1 cellular context compared by ENCODE assay signal in the genomic region with DNA sequence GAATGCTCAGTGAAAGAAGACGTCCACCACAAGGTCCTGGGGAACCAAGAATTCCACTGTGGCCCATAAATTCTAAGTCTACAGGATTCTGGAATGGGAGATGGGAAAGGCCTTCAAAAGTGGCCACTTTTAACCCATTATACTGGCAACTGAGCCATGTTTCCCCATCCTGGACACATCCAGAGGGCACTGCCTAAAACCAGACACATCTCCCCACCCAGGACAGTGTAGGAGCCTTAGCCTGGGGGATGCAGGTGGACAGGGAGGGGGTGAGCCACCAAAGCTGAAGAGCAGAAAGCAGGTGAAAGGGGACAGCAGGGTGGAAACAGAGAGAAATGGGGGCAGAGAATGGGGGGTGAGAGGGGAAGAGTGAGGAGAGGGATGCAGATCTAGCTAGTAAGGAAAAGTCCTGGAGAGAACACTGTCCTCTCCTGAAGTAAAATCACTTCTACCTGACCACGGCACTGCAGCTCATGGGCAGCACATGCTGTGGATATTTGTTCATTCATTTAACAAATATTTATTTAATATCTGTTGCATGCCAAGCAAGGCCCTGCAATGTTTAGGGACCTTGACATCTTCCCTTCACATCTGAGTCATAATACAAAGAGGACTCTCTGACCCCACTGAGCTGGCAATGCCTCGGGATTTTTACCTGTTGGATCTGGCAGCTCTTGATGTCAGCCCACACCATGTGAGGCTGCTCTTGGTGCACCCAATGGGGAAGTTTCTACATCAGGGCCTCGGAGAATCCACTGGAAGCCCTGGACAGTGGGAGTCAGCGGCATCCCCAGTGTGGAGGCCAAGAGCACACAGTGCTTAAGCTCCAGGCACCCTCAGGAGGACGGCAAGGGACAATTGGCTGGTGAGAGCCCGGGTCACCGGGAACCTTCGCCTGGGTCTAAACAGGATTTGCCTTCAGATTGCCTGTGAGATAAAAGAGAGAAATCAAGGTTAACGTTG.
TF ChIP-seq lines count a peak whose summit lies in the region.

No MANE protein-coding gene starts in this region.

TF ChIP-seq in HepG2, 621 proteins besides CTCF, POLR2A, EP300 and RAD21 (continued from another document and continues in another):
- TF ChIP-seq, protein P1, sequence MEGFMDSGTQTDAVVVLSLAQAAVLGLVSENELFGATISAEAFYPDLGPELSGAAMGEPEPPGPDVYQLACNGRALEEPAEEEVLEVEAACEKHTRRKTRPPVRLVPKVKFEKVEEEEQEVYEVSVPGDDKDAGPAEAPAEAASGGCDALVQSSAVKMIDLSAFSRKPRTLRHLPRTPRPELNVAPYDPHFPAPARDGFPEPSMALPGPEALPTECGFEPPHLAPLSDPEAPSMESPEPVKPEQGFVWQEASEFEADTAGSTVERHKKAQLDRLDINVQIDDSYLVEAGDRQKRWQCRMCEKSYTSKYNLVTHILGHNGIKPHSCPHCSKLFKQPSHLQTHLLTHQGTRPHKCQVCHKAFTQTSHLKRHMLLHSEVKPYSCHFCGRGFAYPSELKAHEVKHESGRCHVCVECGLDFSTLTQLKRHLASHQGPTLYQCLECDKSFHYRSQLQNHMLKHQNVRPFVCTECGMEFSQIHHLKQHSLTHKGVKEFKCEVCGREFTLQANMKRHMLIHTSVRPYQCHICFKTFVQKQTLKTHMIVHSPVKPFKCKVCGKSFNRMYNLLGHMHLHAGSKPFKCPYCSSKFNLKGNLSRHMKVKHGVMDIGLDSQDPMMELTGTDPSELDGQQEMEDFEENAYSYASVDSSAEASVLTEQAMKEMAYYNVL (CRISPR knock-in tag; IDR thresholded peaks at IDR 0.05; ENCODE audit: borderline replicate concordance), result peak; percentile 67; the same call in 1 of the 2 replicates
- TF ChIP-seq, protein P2, sequence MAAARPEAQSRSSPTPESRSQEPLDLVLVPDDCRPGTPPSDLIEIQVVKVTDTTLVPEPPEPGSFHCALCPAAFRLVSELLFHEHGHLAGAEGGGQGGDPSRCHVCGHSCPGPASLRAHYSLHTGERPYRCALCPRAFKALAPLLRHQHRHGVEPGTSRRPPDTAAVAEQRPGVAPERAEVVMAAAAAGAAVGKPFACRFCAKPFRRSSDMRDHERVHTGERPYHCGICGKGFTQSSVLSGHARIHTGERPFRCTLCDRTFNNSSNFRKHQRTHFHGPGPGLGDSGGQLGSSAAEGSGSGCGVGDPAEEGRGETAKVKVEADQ (CRISPR knock-in tag; IDR thresholded peaks at IDR 0.05; ENCODE audit: borderline replicate concordance), result 0 out of 2 replicates have a peak, but pooled peaks have one; percentile 13
- TF ChIP-seq NR2C2 (CRISPR knock-in tag; IDR thresholded peaks at IDR 0.05; ENCODE audit: borderline replicate concordance), result peak; percentile 73
- 0 out of 2 replicates have a peak, but pooled peaks have one; percentile 46 for TF ChIP-seq ZMYM2 (CRISPR knock-in tag; IDR thresholded peaks at IDR 0.05)
- TF ChIP-seq, protein P3, sequence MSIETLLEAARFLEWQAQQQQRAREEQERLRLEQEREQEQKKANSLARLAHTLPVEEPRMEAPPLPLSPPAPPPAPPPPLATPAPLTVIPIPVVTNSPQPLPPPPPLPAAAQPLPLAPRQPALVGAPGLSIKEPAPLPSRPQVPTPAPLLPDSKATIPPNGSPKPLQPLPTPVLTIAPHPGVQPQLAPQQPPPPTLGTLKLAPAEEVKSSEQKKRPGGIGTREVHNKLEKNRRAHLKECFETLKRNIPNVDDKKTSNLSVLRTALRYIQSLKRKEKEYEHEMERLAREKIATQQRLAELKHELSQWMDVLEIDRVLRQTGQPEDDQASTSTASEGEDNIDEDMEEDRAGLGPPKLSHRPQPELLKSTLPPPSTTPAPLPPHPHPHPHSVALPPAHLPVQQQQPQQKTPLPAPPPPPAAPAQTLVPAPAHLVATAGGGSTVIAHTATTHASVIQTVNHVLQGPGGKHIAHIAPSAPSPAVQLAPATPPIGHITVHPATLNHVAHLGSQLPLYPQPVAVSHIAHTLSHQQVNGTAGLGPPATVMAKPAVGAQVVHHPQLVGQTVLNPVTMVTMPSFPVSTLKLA (IDR thresholded peaks at IDR 0.05), result peak; percentile 65
- 0 out of 2 replicates have a peak, but pooled peaks have one; percentile 81 for TF ChIP-seq NFE2L1 (CRISPR knock-in tag; IDR thresholded peaks at IDR 0.05; ENCODE audit: borderline replicate concordance)
- peak; percentile 28; the same call in 1 of the 2 replicates for TF ChIP-seq KDM6A (CRISPR knock-in tag; IDR thresholded peaks at IDR 0.05; ENCODE audit: low read depth)
- TF ChIP-seq, protein P4, sequence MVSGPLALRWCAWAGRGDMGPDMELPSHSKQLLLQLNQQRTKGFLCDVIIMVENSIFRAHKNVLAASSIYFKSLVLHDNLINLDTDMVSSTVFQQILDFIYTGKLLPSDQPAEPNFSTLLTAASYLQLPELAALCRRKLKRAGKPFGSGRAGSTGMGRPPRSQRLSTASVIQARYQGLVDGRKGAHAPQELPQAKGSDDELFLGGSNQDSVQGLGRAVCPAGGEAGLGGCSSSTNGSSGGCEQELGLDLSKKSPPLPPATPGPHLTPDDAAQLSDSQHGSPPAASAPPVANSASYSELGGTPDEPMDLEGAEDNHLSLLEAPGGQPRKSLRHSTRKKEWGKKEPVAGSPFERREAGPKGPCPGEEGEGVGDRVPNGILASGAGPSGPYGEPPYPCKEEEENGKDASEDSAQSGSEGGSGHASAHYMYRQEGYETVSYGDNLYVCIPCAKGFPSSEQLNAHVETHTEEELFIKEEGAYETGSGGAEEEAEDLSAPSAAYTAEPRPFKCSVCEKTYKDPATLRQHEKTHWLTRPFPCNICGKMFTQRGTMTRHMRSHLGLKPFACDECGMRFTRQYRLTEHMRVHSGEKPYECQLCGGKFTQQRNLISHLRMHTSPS (CRISPR knock-in tag; IDR thresholded peaks at IDR 0.05; ENCODE audit: low read depth), result peak; percentile 87; the same call in 1 of the 2 replicates
- TF ChIP-seq MEIS1 (CRISPR knock-in tag; IDR thresholded peaks at IDR 0.05; ENCODE audit: borderline replicate concordance), result peak; percentile 43; the same call in 1 of the 2 replicates
- peak; percentile 32 for TF ChIP-seq SKI (IDR thresholded peaks at IDR 0.05; ENCODE audit: partially characterized antibody)
- 0 out of 2 replicates have a peak, but pooled peaks have one; percentile 69 for TF ChIP-seq TEF (CRISPR knock-in tag; IDR thresholded peaks at IDR 0.05)
- TF ChIP-seq BHLHE40 (IDR thresholded peaks at IDR 0.05; ENCODE audit: low read length), result peak; percentile 79
- TF ChIP-seq SMAD3 (CRISPR knock-in tag; IDR thresholded peaks at IDR 0.05), result peak; percentile 97
- TF ChIP-seq ELF4 (CRISPR knock-in tag; IDR thresholded peaks at IDR 0.05; ENCODE audit: borderline replicate concordance), result 0 out of 2 replicates have a peak, but pooled peaks have one; percentile 5
- 0 out of 2 replicates have a peak, but pooled peaks have one; percentile 68 for TF ChIP-seq GZF1 (CRISPR knock-in tag; IDR thresholded peaks at IDR 0.05)
- peak; percentile 86 for TF ChIP-seq ZNF407 (CRISPR knock-in tag; IDR thresholded peaks at IDR 0.05; ENCODE audit: not compliant biosample characterization)
- peak; percentile 45; the same call in 1 of the 2 replicates for TF ChIP-seq MYC (CRISPR knock-in tag; IDR thresholded peaks at IDR 0.05; ENCODE audit: borderline replicate concordance)
- TF ChIP-seq WIZ (CRISPR knock-in tag; IDR thresholded peaks at IDR 0.05), result 0 out of 2 replicates have a peak, but pooled peaks have one; percentile 15
- peak; percentile 45; the same call in 1 of the 2 replicates for TF ChIP-seq ZNF768 (CRISPR knock-in tag; IDR thresholded peaks at IDR 0.05)
- 0 out of 2 replicates have a peak, but pooled peaks have one; percentile 19 for TF ChIP-seq ZNF138 (CRISPR knock-in tag; IDR thresholded peaks at IDR 0.05; ENCODE audit: low read depth)
- peak; percentile 84; the same call in 1 of the 2 replicates for TF ChIP-seq MEIS2 (CRISPR knock-in tag; IDR thresholded peaks at IDR 0.05)
- TF ChIP-seq HNRNPK (IDR thresholded peaks at IDR 0.05; ENCODE audit: low read depth, low read length, poor library complexity, severe bottlenecking), result peak; percentile 50
- TF ChIP-seq FOXA1 (IDR thresholded peaks at IDR 0.05), result peak; percentile 20; the same call in 1 of the 2 replicates
- TF ChIP-seq FOXA1 (CRISPR knock-in tag; IDR thresholded peaks at IDR 0.05), result peak; percentile 76
- peak; percentile 48; the same call in 1 of the 2 replicates for TF ChIP-seq BRF2 (CRISPR knock-in tag; IDR thresholded peaks at IDR 0.05)
- TF ChIP-seq ZNF451 (CRISPR knock-in tag; IDR thresholded peaks at IDR 0.05), result 0 out of 2 replicates have a peak, but pooled peaks have one; percentile 34
- TF ChIP-seq IRF2 (CRISPR knock-in tag; IDR thresholded peaks at IDR 0.05), result peak; percentile 88
- TF ChIP-seq HOXA3 (CRISPR knock-in tag; IDR thresholded peaks at IDR 0.05), result peak; percentile 82
- peak; percentile 95 for TF ChIP-seq ZNF350 (CRISPR knock-in tag; IDR thresholded peaks at IDR 0.05; ENCODE audit: borderline replicate concordance, low read depth)
- TF ChIP-seq, protein P5, sequence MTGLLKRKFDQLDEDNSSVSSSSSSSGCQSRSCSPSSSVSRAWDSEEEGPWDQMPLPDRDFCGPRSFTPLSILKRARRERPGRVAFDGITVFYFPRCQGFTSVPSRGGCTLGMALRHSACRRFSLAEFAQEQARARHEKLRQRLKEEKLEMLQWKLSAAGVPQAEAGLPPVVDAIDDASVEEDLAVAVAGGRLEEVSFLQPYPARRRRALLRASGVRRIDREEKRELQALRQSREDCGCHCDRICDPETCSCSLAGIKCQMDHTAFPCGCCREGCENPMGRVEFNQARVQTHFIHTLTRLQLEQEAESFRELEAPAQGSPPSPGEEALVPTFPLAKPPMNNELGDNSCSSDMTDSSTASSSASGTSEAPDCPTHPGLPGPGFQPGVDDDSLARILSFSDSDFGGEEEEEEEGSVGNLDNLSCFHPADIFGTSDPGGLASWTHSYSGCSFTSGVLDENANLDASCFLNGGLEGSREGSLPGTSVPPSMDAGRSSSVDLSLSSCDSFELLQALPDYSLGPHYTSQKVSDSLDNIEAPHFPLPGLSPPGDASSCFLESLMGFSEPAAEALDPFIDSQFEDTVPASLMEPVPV (CRISPR knock-in tag; IDR thresholded peaks at IDR 0.05), result peak; percentile 46
- peak; percentile 95 for TF ChIP-seq MIXL1 (CRISPR knock-in tag; IDR thresholded peaks at IDR 0.05)
- peak; percentile 84; the same call in 1 of the 2 replicates for TF ChIP-seq SMAD1 (CRISPR knock-in tag; IDR thresholded peaks at IDR 0.05; ENCODE audit: borderline replicate concordance, low read depth)
- TF ChIP-seq HMG20A (CRISPR knock-in tag; IDR thresholded peaks at IDR 0.05; ENCODE audit: borderline replicate concordance), result peak; percentile 96; the same call in 1 of the 2 replicates
- TF ChIP-seq ZNF232 (CRISPR knock-in tag; IDR thresholded peaks at IDR 0.05; ENCODE audit: borderline replicate concordance), result peak; percentile 64; the same call in 1 of the 2 replicates
